Comparison of ENCODE assay signal across 14 cellular contexts in genomic region chr4:2103843-2104547, GRCh38. TPM values are rescaled to one million over a fixed set of nuclear protein-coding genes. Genes with fewer than 3 reads are reported as not detected.
DNase-seq lines count a peak whose midpoint lies in the region; ATAC-seq and TF ChIP-seq lines count a peak whose summit lies in the region.
"Had no signal": no experiment of that assay in that cellular context is flagged by ENCODE, and none has a peak within 500 bp of the region (broad histone marks: within the 10 kb centered on the region; RNA-seq: fewer than 3 reads in every experiment).

No MANE protein-coding gene starts in this region.

- ATAC-seq in stimulated activated naive B cell treated with anti-CD40 and anti-IgM and Interleukin-4, amounts not matched to agents 10 μg/mL and 1 μg/mL and 100 μg/mL, for 72 hours (replicated peaks) = peak; percentile 77 to 87
- ATAC-seq in HG02885 (IDR thresholded peaks at IDR 0.05; ENCODE audit: poor library complexity, unreplicated experiment) = no peak

- intact Hi-C loops in activated CD4-positive, alpha-beta T cell treated with anti-CD3 and anti-CD28 coated beads, Interleukin-2, amount 10 ng/mL, durations not matched to agents 24 days and 14 days (cut with micrococcal nuclease) = no loop called here
- intact Hi-C loops in OCI-LY7 (cut with micrococcal nuclease; ENCODE audit: unreplicated experiment) (no loop called here), posterior vena cava (cut with DNase I) (no loop called here)

- TF ChIP-seq CTCF in OCI-LY7 (conservative IDR thresholded peaks at IDR 0.05; ENCODE audit: low read length) = no peak

- no peaks in the 10 kb centered on the region for H4K20me1 ChIP-seq in OCI-LY7 (ENCODE audit: insufficient read depth, low read length)

- H2AFZ ChIP-seq in OCI-LY7 (ENCODE audit: low read length) = no peak overlapping the region

- H3K9me3 ChIP-seq in OCI-LY7 (ENCODE audit: low read length) = peaks cover 20% of the 10 kb centered on the region

- no TSS peak for BruUV-seq in OCI-LY7 (replicated peaks; lab: Mats Ljungman, UMichigan)

- POLR2A ChIA-PET in activated CD4-positive, alpha-beta T cell treated with anti-CD3 and anti-CD28 coated beads, Interleukin-2, amount 10 ng/mL, durations not matched to agents 7 days and 5 days (lab: Charles Lee) = no interaction called here
- POLR2A ChIA-PET in OCI-LY7 (lab: Charles Lee) = no interaction called here

- peak; percentile 54 for DNase-seq in activated CD4-positive, alpha-beta T cell treated with anti-CD3 and anti-CD28 coated beads, Interleukin-2, amount 10 ng/mL, durations not matched to agents 24 days and 14 days
- no peak for DNase-seq in activated CD4-positive, alpha-beta T cell treated with anti-CD3 and anti-CD28 coated beads, Interleukin-2, amount 10 ng/mL, durations not matched to agents 7 days and 5 days
- DNase-seq in KBM-7 (peak; percentile 16), OCI-LY7 (ENCODE audit: low spot score) (peak; percentile 16), posterior vena cava (ENCODE audit: low spot score) (no peak), anterior cingulate cortex (lab: John Stamatoyannopoulos, UW) (no peak)
- no peak for DNase-seq in stimulated activated naive B cell treated with anti-CD40 and anti-IgM and Interleukin-4, amounts not matched to agents 10 μg/mL and 1 μg/mL and 100 μg/mL, for 72 hours
- DNase-seq: 8988T, NCI-H1048, NCI-H226, NCI-H526 treated with DMSO at 0.1 percent for 48 hours, SHP77 treated with DMSO at 0.1 percent for 48 hours had no signal

- CTCF ChIA-PET in activated CD4-positive, alpha-beta T cell treated with anti-CD3 and anti-CD28 coated beads, Interleukin-2, amount 10 ng/mL, durations not matched to agents 7 days and 5 days (lab: Charles Lee) = no interaction called here
- CTCF ChIA-PET in OCI-LY7 (lab: Charles Lee; ENCODE audit: unreplicated experiment) = no interaction called here

- peaks cover 6% of the 10 kb centered on the region for H3K4me1 Mint-ChIP-seq in activated CD4-positive, alpha-beta T cell treated with anti-CD3 and anti-CD28 coated beads, Interleukin-2, amount 10 ng/mL, durations not matched to agents 24 days and 14 days
- peaks cover 3% of the 10 kb centered on the region for H3K4me1 Mint-ChIP-seq in activated CD4-positive, alpha-beta T cell treated with anti-CD3 and anti-CD28 coated beads, Interleukin-2, amount 10 ng/mL, durations not matched to agents 7 days and 5 days
- peaks cover 2 to 5% of the 10 kb centered on the region in 2 donors for H3K4me1 Mint-ChIP-seq in stimulated activated naive B cell treated with anti-CD40 and anti-IgM and Interleukin-4, amounts not matched to agents 10 μg/mL and 1 μg/mL and 100 μg/mL, for 72 hours

- H3K4me3 Mint-ChIP-seq in activated CD4-positive, alpha-beta T cell treated with anti-CD3 and anti-CD28 coated beads, Interleukin-2, amount 10 ng/mL, durations not matched to agents 24 days and 14 days = no peak overlapping the region
- H3K4me3 Mint-ChIP-seq in activated CD4-positive, alpha-beta T cell treated with anti-CD3 and anti-CD28 coated beads, Interleukin-2, amount 10 ng/mL, durations not matched to agents 7 days and 5 days = no peak overlapping the region
- H3K4me3 Mint-ChIP-seq in stimulated activated naive B cell treated with anti-CD40 and anti-IgM and Interleukin-4, amounts not matched to agents 10 μg/mL and 1 μg/mL and 100 μg/mL, for 72 hours = no peak overlapping the region

- peaks cover 6% of the 10 kb centered on the region for H3K36me3 Mint-ChIP-seq in activated CD4-positive, alpha-beta T cell treated with anti-CD3 and anti-CD28 coated beads, Interleukin-2, amount 10 ng/mL, durations not matched to agents 24 days and 14 days (ENCODE audit: low read depth)
- H3K36me3 Mint-ChIP-seq in activated CD4-positive, alpha-beta T cell treated with anti-CD3 and anti-CD28 coated beads, Interleukin-2, amount 10 ng/mL, durations not matched to agents 7 days and 5 days (ENCODE audit: low read depth) = peaks cover 8% of the 10 kb centered on the region
- H3K36me3 Mint-ChIP-seq in stimulated activated naive B cell treated with anti-CD40 and anti-IgM and Interleukin-4, amounts not matched to agents 10 μg/mL and 1 μg/mL and 100 μg/mL, for 72 hours = peaks cover 2 to 16% of the 10 kb centered on the region in 2 donors

- no peaks in the 10 kb centered on the region for H3K79me2 ChIP-seq in OCI-LY7 (ENCODE audit: insufficient read depth, low read depth, low read length)

- no peak overlapping the region for H3K4me2 ChIP-seq in OCI-LY7 (ENCODE audit: low read length)

- H3K9me2 ChIP-seq in OCI-LY7 (ENCODE audit: insufficient read depth, low read length) = no peaks in the 10 kb centered on the region

- no peaks in the 10 kb centered on the region for H3K4me1 ChIP-seq in OCI-LY7 (ENCODE audit: insufficient read depth, low read length, poor library complexity, severe bottlenecking)

- H3K9me3 Mint-ChIP-seq in activated CD4-positive, alpha-beta T cell treated with anti-CD3 and anti-CD28 coated beads, Interleukin-2, amount 10 ng/mL, durations not matched to agents 24 days and 14 days = peaks cover 13% of the 10 kb centered on the region
- peaks cover 17% of the 10 kb centered on the region for H3K9me3 Mint-ChIP-seq in activated CD4-positive, alpha-beta T cell treated with anti-CD3 and anti-CD28 coated beads, Interleukin-2, amount 10 ng/mL, durations not matched to agents 7 days and 5 days
- H3K9me3 Mint-ChIP-seq in stimulated activated naive B cell treated with anti-CD40 and anti-IgM and Interleukin-4, amounts not matched to agents 10 μg/mL and 1 μg/mL and 100 μg/mL, for 72 hours = peaks cover 15 to 16% of the 10 kb centered on the region in 2 donors

- no peak overlapping the region for H3K27ac ChIP-seq in OCI-LY7 (ENCODE audit: low read depth, low read length, poor library complexity, severe bottlenecking)
- H3K27ac ChIP-seq: BLaER1 treated with 17β-estradiol and CSF1 and Interleukin-3, amounts not matched to agents 10 nM and 100 nM had no signal

- H3K4me3 ChIP-seq in OCI-LY7 (ENCODE audit: low read depth, low read length, poor library complexity, severe bottlenecking) = no peak overlapping the region
- H3K4me3 ChIP-seq: BLaER1 treated with 17β-estradiol and CSF1 and Interleukin-3, amounts not matched to agents 10 nM and 100 nM had no signal

- H3K36me3 ChIP-seq in OCI-LY7 (ENCODE audit: insufficient read depth, low read length) = no peaks in the 10 kb centered on the region

- in situ Hi-C loops in KBM-7 (cut with MboI; ENCODE audit: low pct_unique_long_range_greater_than_20kb, low sequenced_read_pairs) = no loop called here

- no peak overlapping the region for H3K27ac Mint-ChIP-seq in activated CD4-positive, alpha-beta T cell treated with anti-CD3 and anti-CD28 coated beads, Interleukin-2, amount 10 ng/mL, durations not matched to agents 24 days and 14 days
- no peak overlapping the region for H3K27ac Mint-ChIP-seq in activated CD4-positive, alpha-beta T cell treated with anti-CD3 and anti-CD28 coated beads, Interleukin-2, amount 10 ng/mL, durations not matched to agents 7 days and 5 days
- H3K27ac Mint-ChIP-seq in stimulated activated naive B cell treated with anti-CD40 and anti-IgM and Interleukin-4, amounts not matched to agents 10 μg/mL and 1 μg/mL and 100 μg/mL, for 72 hours = no peak overlapping the region

- H3K27me3 Mint-ChIP-seq in activated CD4-positive, alpha-beta T cell treated with anti-CD3 and anti-CD28 coated beads, Interleukin-2, amount 10 ng/mL, durations not matched to agents 24 days and 14 days = peaks cover 16% of the 10 kb centered on the region
- H3K27me3 Mint-ChIP-seq in activated CD4-positive, alpha-beta T cell treated with anti-CD3 and anti-CD28 coated beads, Interleukin-2, amount 10 ng/mL, durations not matched to agents 7 days and 5 days = peaks cover 19% of the 10 kb centered on the region
- peaks cover 18 to 22% of the 10 kb centered on the region in 2 donors for H3K27me3 Mint-ChIP-seq in stimulated activated naive B cell treated with anti-CD40 and anti-IgM and Interleukin-4, amounts not matched to agents 10 μg/mL and 1 μg/mL and 100 μg/mL, for 72 hours

RNA-seq across cellular contexts. Expression of gene NAT8L, which starts 44.9 kb away (rescaled TPM):
- 7.3 and 7.7 TPM in 2 replicates for total RNA-seq in activated CD4-positive, alpha-beta T cell treated with anti-CD3 and anti-CD28 coated beads, Interleukin-2, amount 10 ng/mL, durations not matched to agents 24 days and 14 days
- under 1 TPM in 1 of 2 experiments, not detected in 1; 0.07 TPM for total RNA-seq in activated CD4-positive, alpha-beta T cell treated with anti-CD3 and anti-CD28 coated beads, Interleukin-2, amount 10 ng/mL, durations not matched to agents 7 days and 5 days
- total RNA-seq in OCI-LY7 (2014; rRNA removed; shearing (Covaris generic)) = 0.03 TPM in 1 of 2 replicates, not detected in the other
- total RNA-seq in OCI-LY7 (2022) (not detected in 2 replicates), posterior vena cava (under 1 TPM; 0.19 to 0.52 TPM)

Comparison
In these comparisons a context has a peak if more than half of its experiments do, and no peak if none do; other contexts are left out.
1. DNase-seq: peak in activated CD4-positive, alpha-beta T cell treated with anti-CD3 and anti-CD28 coated beads, Interleukin-2, amount 10 ng/mL, durations not matched to agents 24 days and 14 days (single experiment), KBM-7 (single experiment) and OCI-LY7 (single experiment); none in activated CD4-positive, alpha-beta T cell treated with anti-CD3 and anti-CD28 coated beads, Interleukin-2, amount 10 ng/mL, durations not matched to agents 7 days and 5 days (single experiment), stimulated activated naive B cell treated with anti-CD40 and anti-IgM and Interleukin-4, amounts not matched to agents 10 μg/mL and 1 μg/mL and 100 μg/mL, for 72 hours (single experiment), posterior vena cava (single experiment) and anterior cingulate cortex (0 of 58).